In the genomic region with DNA sequence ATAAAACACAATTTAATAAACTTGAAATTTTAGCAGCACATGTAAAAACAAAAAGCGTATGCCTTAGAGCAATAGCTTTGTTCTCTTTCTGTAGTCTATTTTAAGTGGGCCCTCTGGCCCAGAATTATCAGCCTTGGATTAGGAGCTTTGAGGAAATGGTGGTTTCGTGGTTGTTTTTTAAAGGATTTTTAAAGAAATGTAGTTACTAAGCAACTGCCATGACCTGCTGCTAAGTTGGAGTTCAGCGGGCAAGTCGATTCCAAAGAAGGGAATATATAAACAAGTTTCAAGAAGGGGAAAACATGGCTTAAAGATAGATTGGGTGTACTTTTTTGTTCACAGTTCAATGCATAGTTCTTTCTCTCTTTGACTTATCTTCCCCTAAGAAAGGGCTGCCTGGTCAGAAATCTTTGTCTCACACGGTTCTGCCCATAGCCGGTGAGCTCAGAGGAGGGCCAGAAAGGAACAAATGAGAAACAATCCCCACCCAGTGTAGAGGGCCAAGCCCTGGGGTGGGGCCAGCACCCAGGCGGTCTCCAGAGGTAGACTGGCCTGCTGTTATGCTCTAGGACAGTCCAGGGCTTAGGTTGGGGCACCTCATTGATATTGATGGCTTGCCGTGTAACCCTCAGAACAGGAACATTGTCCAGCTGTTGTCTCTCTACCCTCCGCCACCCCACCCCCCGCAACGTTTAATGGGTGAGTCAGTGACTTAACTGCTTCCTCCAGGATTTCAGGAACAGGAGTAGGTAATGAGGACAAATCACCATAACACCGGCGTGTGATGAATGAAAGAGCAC, we compare ENCODE assay signal across 9 cellular contexts. TPM values are rescaled to one million over a fixed set of nuclear protein-coding genes. Genes with fewer than 3 reads are reported as not detected.
A peak's percentile ranks its signal among the peaks of the same experiment; 100 is the strongest.
DNase-seq lines count a peak whose midpoint lies in the region; ATAC-seq, FAIRE-seq and TF ChIP-seq lines count a peak whose summit lies in the region.
"Had no signal": no experiment of that assay in that cellular context is flagged by ENCODE, and none has a peak within 500 bp of the region (broad histone marks: within the 10 kb centered on the region; RNA-seq: fewer than 3 reads in every experiment).

No MANE protein-coding gene starts in this region.

- peak; percentile 4 for DNase-seq in GDM1 (lab: John Stamatoyannopoulos, UW)
- DNase-seq in NCI-H774 (lab: John Stamatoyannopoulos, UW): peak; percentile 34
- no peak for DNase-seq in osteocyte (ENCODE audit: extremely low spot score, unreplicated experiment)
- no peak for DNase-seq in anterior cingulate cortex (lab: John Stamatoyannopoulos, UW)
- DNase-seq in stimulated activated CD4-positive, alpha-beta T cell treated with anti-CD3 and anti-CD28 coated beads, Interleukin-2, amount 100 ng/mL, for 48 hours: no peak
- DNase-seq in D721Med (ENCODE audit: insufficient read length, low spot score): no peak
- DNase-seq: activated naive CD4-positive, alpha-beta T cell treated with anti-CD3 and anti-CD28 coated beads, Interleukin-2, amount 10 ng/mL, durations not matched to agents 7 days and 5 days had no signal

- no peaks in the 10 kb centered on the region for H3K27me3 Mint-ChIP-seq in osteocyte (ENCODE audit: unreplicated experiment)
- H3K27me3 Mint-ChIP-seq: activated naive CD4-positive, alpha-beta T cell treated with anti-CD3 and anti-CD28 coated beads, Interleukin-2, amount 10 ng/mL, durations not matched to agents 7 days and 5 days had no signal

- peak overlapping the region; percentile 90 for H3K27ac Mint-ChIP-seq in osteocyte (ENCODE audit: unreplicated experiment)
- H3K27ac Mint-ChIP-seq: activated naive CD4-positive, alpha-beta T cell treated with anti-CD3 and anti-CD28 coated beads, Interleukin-2, amount 10 ng/mL, durations not matched to agents 7 days and 5 days had no signal

- ATAC-seq in esophagus mucosa: peak; percentile 74
- ATAC-seq in GM19397 (IDR thresholded peaks at IDR 0.05; ENCODE audit: unreplicated experiment): no peak

- peaks cover 43% of the 10 kb centered on the region for H3K4me1 Mint-ChIP-seq in osteocyte (ENCODE audit: unreplicated experiment)
- H3K4me1 Mint-ChIP-seq: activated naive CD4-positive, alpha-beta T cell treated with anti-CD3 and anti-CD28 coated beads, Interleukin-2, amount 10 ng/mL, durations not matched to agents 7 days and 5 days had no signal

- H3K36me3 Mint-ChIP-seq in osteocyte (ENCODE audit: unreplicated experiment): peaks cover 3% of the 10 kb centered on the region

- no peak for TF ChIP-seq CTCF in osteocyte (IDR thresholded peaks at IDR 0.05)
- TF ChIP-seq CTCF in D721Med (IDR thresholded peaks at IDR 0.05; ENCODE audit: insufficient read depth, missing control alignments): no peak

- no peak overlapping the region for H3K4me3 Mint-ChIP-seq in osteocyte (ENCODE audit: unreplicated experiment)
- H3K4me3 Mint-ChIP-seq: activated naive CD4-positive, alpha-beta T cell treated with anti-CD3 and anti-CD28 coated beads, Interleukin-2, amount 10 ng/mL, durations not matched to agents 7 days and 5 days had no signal

- H3K9me3 Mint-ChIP-seq in osteocyte (ENCODE audit: unreplicated experiment): peaks cover 4% of the 10 kb centered on the region
- H3K9me3 Mint-ChIP-seq: activated naive CD4-positive, alpha-beta T cell treated with anti-CD3 and anti-CD28 coated beads, Interleukin-2, amount 10 ng/mL, durations not matched to agents 7 days and 5 days had no signal

- FAIRE-seq in D721Med (lab: Jason Lieb, UNC): no peak

RNA-seq across cellular contexts. Expression of gene DLG3, which starts 32.5 kb away (rescaled TPM):
- 36.4 TPM for total RNA-seq in esophagus mucosa
- total RNA-seq in osteocyte: 9.7 and 12.5 TPM in 2 replicates

RNA-seq across cellular contexts. Expression of gene GDPD2, which starts 54.0 kb away (rescaled TPM):
- total RNA-seq in esophagus mucosa (0.96 TPM), osteocyte (not detected in 2 replicates)

Comparison
In these comparisons a context has a peak if more than half of its experiments do, and no peak if none do; other contexts are left out.
1. DNase-seq: peak in GDM1 (single experiment) and NCI-H774 (single experiment); none in osteocyte (single experiment), anterior cingulate cortex (0 of 58), stimulated activated CD4-positive, alpha-beta T cell treated with anti-CD3 and anti-CD28 coated beads, Interleukin-2, amount 100 ng/mL, for 48 hours (0 of 2) and D721Med (single experiment).